ENCODE assay signal across 9 cellular contexts in the genomic region with DNA sequence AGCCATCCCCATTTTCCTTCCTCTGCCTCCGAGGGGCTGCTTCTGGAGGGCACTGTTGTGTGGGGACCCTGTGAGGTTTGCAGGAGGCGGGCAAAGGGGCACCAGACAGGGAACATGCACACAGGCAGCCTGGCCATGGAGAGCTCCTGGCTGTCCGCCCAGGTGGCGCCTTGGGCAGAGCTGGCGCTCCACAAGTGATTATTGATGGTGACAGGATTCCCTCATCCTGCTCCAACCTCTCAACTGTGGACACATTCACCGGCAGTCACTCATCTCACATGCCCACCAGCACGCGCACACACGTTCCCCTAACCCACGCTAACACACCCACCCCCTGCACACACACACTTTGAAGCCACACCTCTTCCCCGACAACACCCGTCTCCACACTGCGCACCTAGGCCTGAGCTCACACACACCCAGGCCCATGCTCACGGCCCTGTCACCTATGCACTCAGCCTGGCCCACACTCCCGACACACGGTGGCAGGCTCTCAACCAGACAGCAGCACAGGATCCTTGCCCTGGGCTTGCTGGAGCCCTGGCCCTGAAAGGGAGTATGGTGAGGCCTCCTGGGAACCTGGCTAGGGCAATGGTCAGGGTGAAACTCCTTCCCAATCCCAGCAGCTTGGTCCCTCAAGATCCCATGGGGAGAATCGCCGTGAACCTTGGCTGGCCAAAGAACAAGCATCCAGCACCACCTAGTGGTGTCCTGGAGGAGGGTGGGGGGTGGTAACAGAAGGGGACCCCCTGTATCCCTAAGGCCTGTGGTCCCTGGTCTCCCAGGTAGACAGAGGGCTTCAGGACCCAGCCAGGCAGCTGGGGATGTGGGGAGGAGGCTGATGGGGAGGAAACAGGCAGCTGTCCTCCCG. TPM values are rescaled to one million over a fixed set of nuclear protein-coding genes. Genes with fewer than 3 reads are reported as not detected.
DNase-seq lines count a peak whose midpoint lies in the region; ATAC-seq and TF ChIP-seq lines count a peak whose summit lies in the region.
"Had no signal": no experiment of that assay in that cellular context is flagged by ENCODE, and none has a peak within 500 bp of the region (broad histone marks: within the 10 kb centered on the region; RNA-seq: fewer than 3 reads in every experiment).

No MANE protein-coding gene starts in this region.

- no peak overlapping the region for H3K27ac ChIP-seq in thoracic aorta

- H3K4me3 Mint-ChIP-seq in HFFc6: no peak overlapping the region
- H3K4me3 Mint-ChIP-seq: dendritic cell treated with granulocyte-macrophage colony-stimulating factor and Interleukin-4, amounts not matched to agents 40 ng/mL and 50 ng/mL, for 4 days had no signal

- H3K4me3 ChIP-seq in WI38 (ENCODE audit: low read depth, low read length): no peak overlapping the region
- no peak overlapping the region for H3K4me3 ChIP-seq in thoracic aorta

- no peaks in the 10 kb centered on the region for H3K36me3 ChIP-seq in thoracic aorta

- H3K4me1 ChIP-seq in thoracic aorta (ENCODE audit: control insufficient read depth in 1 of 2, low read depth in 2 of 2): peaks cover 32 to 61% of the 10 kb centered on the region in 2 donors

- no peaks in the 10 kb centered on the region for H3K9me3 ChIP-seq in thoracic aorta

- no peaks in the 10 kb centered on the region for H3K27me3 ChIP-seq in thoracic aorta (replicated peaks; ENCODE audit: insufficient read depth)

- peaks cover 30% of the 10 kb centered on the region for H3K27me3 Mint-ChIP-seq in HFFc6 (ENCODE audit: insufficient read depth)

- ATAC-seq in thoracic aorta (ENCODE audit: insufficient number of reproducible peaks, low FRiP score, low read depth) (no peak), HG02623 (IDR thresholded peaks at IDR 0.05; ENCODE audit: unreplicated experiment) (no peak)

- H3K27ac Mint-ChIP-seq in HFFc6: no peak overlapping the region
- H3K27ac Mint-ChIP-seq: dendritic cell treated with granulocyte-macrophage colony-stimulating factor and Interleukin-4, amounts not matched to agents 40 ng/mL and 50 ng/mL, for 4 days had no signal

- H3K36me3 Mint-ChIP-seq in HFFc6 (ENCODE audit: low read depth): no peaks in the 10 kb centered on the region

- peak; percentile 78 for TF ChIP-seq CTCF in HFFc6 (IDR thresholded peaks at IDR 0.05)
- TF ChIP-seq CTCF in WI38 (IDR thresholded peaks at IDR 0.05; ENCODE audit: low read depth, low read length): peak; percentile 70
- TF ChIP-seq CTCF in thoracic aorta (IDR thresholded peaks at IDR 0.05): peak; percentile 59

- DNase-seq in Ammon's horn (ENCODE audit: low spot score): peak; percentile 60
- DNase-seq in HFFc6: peak; percentile 11
- peak; percentile 81 for DNase-seq in hepatic stellate cell (ENCODE audit: low spot score)
- DNase-seq in thoracic aorta (ENCODE audit: low spot score): no peak
- DNase-seq in NCI-H187 (lab: John Stamatoyannopoulos, UW): no peak
- no peak for DNase-seq in NCI-H1048 (lab: John Stamatoyannopoulos, UW)

- peaks cover 8% of the 10 kb centered on the region for H3K4me1 Mint-ChIP-seq in HFFc6 (ENCODE audit: low read depth)

- no peaks in the 10 kb centered on the region for H3K9me3 Mint-ChIP-seq in HFFc6
- H3K9me3 Mint-ChIP-seq: dendritic cell treated with granulocyte-macrophage colony-stimulating factor and Interleukin-4, amounts not matched to agents 40 ng/mL and 50 ng/mL, for 4 days had no signal

RNA-seq across cellular contexts. Expression of a gene that starts 3.6 kb away (rescaled TPM):
- total RNA-seq in HFFc6 (2021; fragmentation: NEBNext Ultra II Directional; extraction: Animal tissue kit (Norgen Biotek cat#: 25700)): under 1 TPM in 1 of 6 experiments, not detected in 5; 0.26 TPM
- total RNA-seq in thoracic aorta: 10 to 100 TPM in 1 of 2 donors, 1 to 10 TPM in 1; 3.1 to 22.9 TPM

RNA-seq across cellular contexts. Expression of a gene that starts 6.7 kb away (rescaled TPM):
- total RNA-seq in HFFc6 (2021; fragmentation: NEBNext Ultra II Directional; extraction: Animal tissue kit (Norgen Biotek cat#: 25700)): under 1 TPM; 0.09 to 0.51 (median 0.14) TPM
- total RNA-seq in thoracic aorta: 10 to 100 TPM in 1 of 2 donors, 1 to 10 TPM in 1; 6.4 to 16.9 TPM

RNA-seq across cellular contexts. Expression of a gene that starts 16.0 kb away (rescaled TPM):
- total RNA-seq in HFFc6 (2021; fragmentation: NEBNext Ultra II Directional; extraction: Animal tissue kit (Norgen Biotek cat#: 25700)): 10 to 100 TPM in 5 of 6 experiments, 1 to 10 TPM in 1; 9.9 to 15.5 (median 12.7) TPM
- total RNA-seq in thoracic aorta: 10 to 100 TPM; 19.9 to 27.2 TPM

RNA-seq across cellular contexts. Expression of a gene that starts 28.0 kb away (rescaled TPM):
- 10 to 100 TPM; 51.9 to 67.2 (median 61.0) TPM for total RNA-seq in HFFc6 (2021; fragmentation: NEBNext Ultra II Directional; extraction: Animal tissue kit (Norgen Biotek cat#: 25700))
- total RNA-seq in thoracic aorta: 10 to 100 TPM; 88.1 to 94.7 TPM

RNA-seq across cellular contexts. Expression of a gene that starts 34.9 kb away (rescaled TPM):
- 10 to 100 TPM; 44.0 to 52.3 (median 46.3) TPM for total RNA-seq in HFFc6 (2021; fragmentation: NEBNext Ultra II Directional; extraction: Animal tissue kit (Norgen Biotek cat#: 25700))
- 10 to 100 TPM; 52.5 to 67.7 TPM for total RNA-seq in thoracic aorta

Comparison
In these comparisons a context has a peak if more than half of its experiments do, and no peak if none do; other contexts are left out.
1. DNase-seq: peak in Ammon's horn (single experiment), HFFc6 (single experiment) and hepatic stellate cell (single experiment); none in thoracic aorta (single experiment), NCI-H187 (0 of 2) and NCI-H1048 (single experiment).
2. RNA of a gene that starts 6.7 kb away (total RNA-seq): 6.4 to 16.9 TPM in thoracic aorta; 0.09 to 0.51 TPM in HFFc6; every median in the first group is over 4 times any median in the second.
3. Peak in every context shown above with its lines, with median percentiles within 50 percentile points of each other: CTCF ChIP-seq.